In genomic region chr14:105474478-105475268, GRCh38 we compare ENCODE assay signal across 8 cellular contexts. TPM values are rescaled to one million over a fixed set of nuclear protein-coding genes. Genes with fewer than 3 reads are reported as not detected.
A peak's percentile ranks its signal among the peaks of the same experiment; 100 is the strongest.
DNase-seq lines count a peak whose midpoint lies in the region; ATAC-seq and TF ChIP-seq lines count a peak whose summit lies in the region.

Gene CRIP2 (plus strand): TSS chr14:105474821. CDS start chr14:105474863, 42 bp downstream.

- peak within 1 kb of the TSS; percentile 98 for H3K27ac ChIP-seq in mesodermal cell (ENCODE audit: low read depth, low read length, severe bottlenecking)
- peak within 1 kb of the TSS; percentile 89 to 96 (median 92) for H3K27ac ChIP-seq in tibial nerve

- peaks cover 16% of the 10 kb centered on the region for H3K36me3 ChIP-seq in mesodermal cell (ENCODE audit: control insufficient read depth, insufficient read depth, low read length)
- H3K36me3 ChIP-seq in tibial nerve, result peaks cover 0 to 37% (median 0%) of the 10 kb centered on the region in 3 donors

- in situ Hi-C loops in Caki2 (cut with HindIII; ENCODE audit: low pct_unique_long_range_greater_than_20kb, low sequenced_read_pairs) (no loop called here), endometrial microvascular endothelial cells (cut with HindIII; ENCODE audit: inconsistent ontology term, low pct_unique_long_range_greater_than_20kb, low sequenced_read_pairs) (no loop called here)

- DNase-seq in Caki2 (ENCODE audit: low read depth) (peak; percentile 48), HT-29 (ENCODE audit: low spot score) (peak; percentile 70), T-helper 22 cell (ENCODE audit: low read depth) (peak; percentile 66), tibial nerve (ENCODE audit: low spot score in 2 of 2) (no peak)

- ATAC-seq in GM21723 (IDR thresholded peaks at IDR 0.05; ENCODE audit: unreplicated experiment) (no peak), GM18868 (IDR thresholded peaks at IDR 0.05; ENCODE audit: unreplicated experiment) (no peak)

- peaks cover 0 to 6% of the 10 kb centered on the region in 2 donors for H3K27me3 ChIP-seq in tibial nerve

- TF ChIP-seq POLR2A in tibial nerve (IDR thresholded peaks at IDR 0.05), result peak in 1 of 2 donors; percentile 56

- H3K9me3 ChIP-seq in mesodermal cell (ENCODE audit: control insufficient read depth, low read length) (no peaks in the 10 kb centered on the region), tibial nerve (no peaks in the 10 kb centered on the region)

- H3K4me1 ChIP-seq in mesodermal cell (ENCODE audit: control insufficient read depth, insufficient read depth, low read length, poor library complexity, severe bottlenecking) (peaks cover 42% of the 10 kb centered on the region), tibial nerve (peaks cover 0 to 83% (median 43%) of the 10 kb centered on the region in 4 donors)

- TF ChIP-seq EP300 in tibial nerve (IDR thresholded peaks at IDR 0.05), result no peak

- no peak for TF ChIP-seq CTCF in tibial nerve (IDR thresholded peaks at IDR 0.05)

- H3K4me3 ChIP-seq in mesodermal cell (ENCODE audit: extremely low read depth, insufficient read depth, low read length, poor library complexity, severe bottlenecking) (peak within 1 kb of the TSS; percentile 72), tibial nerve (peak within 1 kb of the TSS; percentile 51 to 89 (median 77))

- WGBS in mesodermal cell (ENCODE audit: insufficient coverage in 2 of 2), 2 experiments, result 0% methylated on average over 87 to 94 of the region's 118 CpGs
- 0% methylated on average over 34 of the region's 118 CpGs; no CpG with 5 or more reads in 1 of the 2 donors for WGBS in tibial nerve, 2 donors

RNA-seq across cellular contexts. Expression of gene CRIP2, which starts in this region (rescaled TPM):
- 181 and 245 TPM in 2 replicates for total RNA-seq in Caki2 (2014; rRNA removed; shearing (Covaris generic); ENCODE audit: low replicate concordance)
- 267 and 274 TPM in 2 replicates for total RNA-seq in HT-29 (2014; rRNA removed; shearing (Covaris generic))
- 262 TPM for total RNA-seq in endometrial microvascular endothelial cells (ENCODE audit: inconsistent ontology term)
- polyA plus RNA-seq in mesodermal cell (2013, experiment 1 of 2), result 108 TPM
- 76.1 TPM for polyA plus RNA-seq in mesodermal cell (2013, experiment 2 of 2)
- 100 to 1,000 TPM; 161 to 268 (median 208) TPM for total RNA-seq in tibial nerve

Comparison
In these comparisons a context has a peak if more than half of its experiments do, and no peak if none do; other contexts are left out.
1. DNase-seq: peak in Caki2 (single experiment), HT-29 (single experiment) and T-helper 22 cell (single experiment); none in tibial nerve (0 of 2).